In the genomic region with DNA sequence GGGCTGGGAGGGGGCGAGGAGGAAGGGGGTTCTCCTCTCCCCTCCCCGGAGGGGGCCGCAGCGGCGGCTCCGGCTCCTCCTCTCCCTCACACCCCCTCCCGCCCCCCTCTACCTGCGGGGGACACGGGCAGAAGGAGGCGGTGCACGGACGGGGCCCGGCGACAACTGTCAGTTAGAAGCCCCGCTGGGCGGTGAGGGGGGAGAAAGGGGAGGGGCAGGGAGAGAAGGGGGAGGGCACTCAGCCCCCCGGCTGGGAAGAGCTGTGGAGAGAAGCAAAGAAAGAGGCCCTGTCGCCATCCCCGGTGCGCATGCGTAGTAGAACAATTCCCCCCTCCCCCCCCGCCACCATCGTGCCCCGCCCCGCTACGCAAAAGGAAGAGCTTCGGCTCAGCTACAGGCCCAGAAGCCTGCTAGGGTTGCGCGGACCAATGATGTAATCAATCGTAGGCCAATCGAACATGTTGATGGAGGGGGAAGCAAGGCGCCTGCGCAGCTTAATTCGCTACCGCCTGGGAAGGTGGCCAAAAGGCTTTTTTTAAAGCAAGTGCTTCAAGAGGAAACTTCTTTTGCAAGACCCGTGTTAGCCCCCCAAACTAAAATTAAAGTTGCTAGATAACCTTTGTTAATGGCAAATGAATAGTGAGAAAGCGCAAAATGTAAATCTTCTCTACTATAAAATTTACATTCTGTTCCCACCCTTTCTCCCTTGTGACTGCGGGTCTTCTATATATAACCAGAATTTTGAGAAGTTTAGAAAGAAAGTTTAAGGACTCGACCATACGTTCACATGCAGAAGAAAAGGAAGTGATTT, we compare ENCODE assay signal across 8 cellular contexts.
A peak's percentile ranks its signal among the peaks of the same experiment; 100 is the strongest.
DNase-seq lines count a peak whose midpoint lies in the region; ATAC-seq, FAIRE-seq and TF ChIP-seq lines count a peak whose summit lies in the region.

No MANE protein-coding gene starts in this region.

- no peak for TF ChIP-seq CTCF in AG09309 (IDR thresholded peaks at IDR 0.05; ENCODE audit: control insufficient read depth, insufficient read depth, low read depth, low read length, missing control alignments)

- peak overlapping the region; percentile 98 for H3K4me3 ChIP-seq in AG09309 (ENCODE audit: control insufficient read depth, low read depth, low read length)

- peak overlapping the region; percentile 92 for H3K4me3 Mint-ChIP-seq in central memory CD8-positive, alpha-beta T cell

- H3K27ac Mint-ChIP-seq in central memory CD8-positive, alpha-beta T cell (ENCODE audit: low read depth) = peak overlapping the region; percentile 92

- ATAC-seq in GM19023 (IDR thresholded peaks at IDR 0.05; ENCODE audit: unreplicated experiment) = peak; percentile 66
- peak; percentile 66 for ATAC-seq in HG03196 (IDR thresholded peaks at IDR 0.05; ENCODE audit: unreplicated experiment)
- peak; percentile 77 for ATAC-seq in central memory CD8-positive, alpha-beta T cell (replicated peaks; ENCODE audit: extremely low read depth, poor library complexity, severe bottlenecking)

- no peaks in the 10 kb centered on the region for H3K27me3 Mint-ChIP-seq in central memory CD8-positive, alpha-beta T cell

- peaks cover 41% of the 10 kb centered on the region for H3K4me1 Mint-ChIP-seq in central memory CD8-positive, alpha-beta T cell

- DNase-seq in AG09309 (ENCODE audit: low read depth) (peak; percentile 95), NCI-H226 (peak; percentile 94)
- DNase-seq in activated CD4-positive, CD25-positive, alpha-beta regulatory T cell treated with anti-CD3 and anti-CD28 coated beads, Interleukin-2, amount 50 U/mL, for 16 hours (ENCODE audit: low read depth, low spot score) = peak; percentile 91
- DNase-seq in central memory CD8-positive, alpha-beta T cell (ENCODE audit: low spot score in 2 of 2) = peak; percentile 75 to 91
- DNase-seq in stimulated activated CD4-positive, alpha-beta T cell treated with anti-CD3 and anti-CD28 coated beads, Interleukin-12 subunit alpha, Interleukin-12 subunit beta, amount 100 ng/mL, for 24 hours (ENCODE audit: low read depth in 2 of 2) = peak; percentile 86 to 87

- peaks cover 19% of the 10 kb centered on the region for H3K36me3 Mint-ChIP-seq in central memory CD8-positive, alpha-beta T cell (ENCODE audit: insufficient read depth)

- FAIRE-seq in islet of Langerhans (lab: Jason Lieb, UNC) = peak; percentile 91

- H3K9me3 Mint-ChIP-seq in central memory CD8-positive, alpha-beta T cell = peaks cover 5% of the 10 kb centered on the region

Comparison
In these comparisons a context has a peak if more than half of its experiments do, and no peak if none do; other contexts are left out.
1. Peak in every context shown above with its lines: DNase-seq, ATAC-seq and H3K4me3 ChIP-seq.